Comparison of ENCODE assay signal across 8 cellular contexts in genomic region chr18:11850821-11851155, GRCh38. TPM values are rescaled to one million over a fixed set of nuclear protein-coding genes. Genes with fewer than 3 reads are reported as not detected.
DNase-seq lines count a peak whose midpoint lies in the region; ATAC-seq and TF ChIP-seq lines count a peak whose summit lies in the region.

No MANE protein-coding gene starts in this region.

- H3K36me3 ChIP-seq in MG63 = no peaks in the 10 kb centered on the region; the same call in 1 of the 2 replicates

- H3K27ac Mint-ChIP-seq in immature natural killer cell = peak overlapping the region; percentile 99 to 100 (median 100)

- peaks cover 20 to 29% (median 26%) of the 10 kb centered on the region in 3 donors for H3K27me3 Mint-ChIP-seq in immature natural killer cell (ENCODE audit: low read depth in 3 of 3)

- H3K4me3 Mint-ChIP-seq in immature natural killer cell = peak overlapping the region; percentile 99 to 100 (median 100)

- TF ChIP-seq CTCF in GM12864 (IDR thresholded peaks at IDR 0.05; ENCODE audit: low read depth, low read length, missing control alignments) (no peak), astrocyte of the cerebellum (IDR thresholded peaks at IDR 0.05; ENCODE audit: low read depth, low read length, missing control alignments) (no peak)

- H3K4me3 ChIP-seq in GM12864 (ENCODE audit: low read depth, low read length) (peak overlapping the region; percentile 82), MG63 (peak overlapping the region; percentile 88), astrocyte of the cerebellum (ENCODE audit: low read depth, low read length) (peak overlapping the region; percentile 90)

- in situ Hi-C loops in astrocyte of the cerebellum (cut with HindIII; ENCODE audit: low sequenced_read_pairs) = no loop called here

- H3K9me3 Mint-ChIP-seq in immature natural killer cell = no peaks in the 10 kb centered on the region

- ATAC-seq in GM21825 (IDR thresholded peaks at IDR 0.05; ENCODE audit: unreplicated experiment) = peak; percentile 26
- peak; percentile 30 for ATAC-seq in stimulated activated naive CD8-positive, alpha-beta T cell treated with anti-CD3 and anti-CD28 coated beads, Interleukin-15, Interleukin-2, amounts not matched to agents 100 U/mL and 50 U/mL, for 24 hours

- peaks cover 46 to 57% of the 10 kb centered on the region in 2 donors for H3K4me1 Mint-ChIP-seq in immature natural killer cell

- no peak for DNase-seq in GM12864 (ENCODE audit: low read depth)
- DNase-seq in MG63 = no peak
- peak; percentile 79 for DNase-seq in astrocyte of the cerebellum (ENCODE audit: low read depth)
- DNase-seq in immature natural killer cell = no peak
- DNase-seq in stimulated activated naive CD8-positive, alpha-beta T cell treated with anti-CD3 and anti-CD28 coated beads, Interleukin-15, Interleukin-2, amounts not matched to agents 100 U/mL and 50 U/mL, for 24 hours = no peak
- DNase-seq in stimulated activated CD4-positive, alpha-beta T cell treated with anti-CD3 and anti-CD28 coated beads, Interleukin-12 subunit alpha, Interleukin-12 subunit beta, amount 100 ng/mL, for 4 hours = no peak
- DNase-seq in mucosa of gallbladder (ENCODE audit: low spot score) = no peak

- H3K36me3 Mint-ChIP-seq in immature natural killer cell = peaks cover 0 to 4% (median 4%) of the 10 kb centered on the region in 3 donors

- no peaks in the 10 kb centered on the region for H3K27me3 ChIP-seq in MG63

- H3K9me3 ChIP-seq in MG63 = no peaks in the 10 kb centered on the region

RNA-seq across cellular contexts. Expression of gene CHMP1B, which starts 0.4 kb away (rescaled TPM):
- 19.0 and 25.0 TPM in 2 replicates for total RNA-seq in MG63 (2014; rRNA removed; shearing (Covaris generic); ENCODE audit: low replicate concordance)
- polyA plus RNA-seq in immature natural killer cell = 10 to 100 TPM; 53.5 to 69.6 (median 54.0) TPM
- 50.4 TPM for total RNA-seq in mucosa of gallbladder

RNA-seq across cellular contexts. Expression of gene MPPE1, which starts 57.3 kb away (rescaled TPM):
- 29.6 and 39.0 TPM in 2 replicates for total RNA-seq in MG63 (2014; rRNA removed; shearing (Covaris generic); ENCODE audit: low replicate concordance)
- 10 to 100 TPM; 65.0 to 81.0 (median 67.8) TPM for polyA plus RNA-seq in immature natural killer cell
- 56.7 TPM for total RNA-seq in mucosa of gallbladder
